ENCODE assay signal across 10 cellular contexts in the genomic region with DNA sequence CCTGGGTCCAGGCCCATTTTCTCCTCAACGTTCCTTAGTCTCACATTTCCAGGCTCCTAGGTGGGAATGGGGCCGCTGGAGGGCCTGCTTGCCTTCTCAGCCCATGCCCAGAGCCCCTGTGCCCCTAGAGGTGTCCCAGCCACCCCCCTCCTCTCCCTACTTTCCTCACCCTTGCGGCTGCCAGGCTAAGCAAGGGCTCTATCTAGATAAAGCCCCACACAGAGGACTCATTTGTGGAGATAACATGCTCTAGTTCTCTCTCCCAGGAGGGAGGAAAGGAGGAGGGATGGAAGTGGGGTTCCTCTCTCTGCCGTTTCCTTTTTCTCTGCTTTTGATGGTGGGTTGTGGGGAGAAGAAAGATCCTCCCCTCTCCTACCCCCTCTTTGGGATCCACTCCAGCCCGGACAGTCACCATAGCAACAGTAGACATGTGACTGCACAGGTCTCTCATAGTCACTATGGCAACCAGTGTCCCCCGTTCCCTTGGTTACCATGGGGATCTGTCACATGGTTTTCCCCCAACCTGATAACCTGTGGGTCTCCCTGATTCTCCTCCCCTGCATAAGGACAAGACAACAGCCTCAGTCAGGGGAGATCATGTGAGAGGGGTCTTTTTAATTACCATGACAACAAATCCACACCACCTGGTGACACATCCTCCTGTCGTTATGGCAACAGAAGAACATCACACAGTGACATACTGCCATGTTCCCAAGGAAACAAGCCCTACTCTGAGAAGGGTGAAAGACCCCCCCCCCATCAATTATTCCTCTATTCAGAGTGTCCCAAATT. TPM values are rescaled to one million over a fixed set of nuclear protein-coding genes. Genes with fewer than 3 reads are reported as not detected.
DNase-seq lines count a peak whose midpoint lies in the region; ATAC-seq and TF ChIP-seq lines count a peak whose summit lies in the region.
"Had no signal": no experiment of that assay in that cellular context is flagged by ENCODE, and none has a peak within 500 bp of the region (broad histone marks: within the 10 kb centered on the region; RNA-seq: fewer than 3 reads in every experiment).

No MANE protein-coding gene starts in this region.

- TF ChIP-seq CTCF in CD4-positive, alpha-beta T cell (IDR thresholded peaks at IDR 0.05): no peak

- H3K4me1 Mint-ChIP-seq in CD4-positive, alpha-beta T cell (ENCODE audit: low read depth): peaks cover 19% of the 10 kb centered on the region

- peaks cover 60% of the 10 kb centered on the region for H3K27me3 Mint-ChIP-seq in CD4-positive, alpha-beta T cell

- H3K27ac ChIP-seq in CD4-positive, alpha-beta T cell (ENCODE audit: low read depth, low read length): no peak overlapping the region

- no peak for DNase-seq in CD4-positive, alpha-beta T cell
- peak; percentile 45 for DNase-seq in NCI-H1092 (lab: John Stamatoyannopoulos, UW)
- peak; percentile 5 for DNase-seq in amniotic epithelial cell (ENCODE audit: low read depth)
- peak; percentile 80 for DNase-seq in left kidney (ENCODE audit: low read depth, low spot score)
- DNase-seq in stimulated activated CD8-positive, alpha-beta memory T cell treated with anti-CD3 and anti-CD28 coated beads, Interleukin-4, amount 100 ng/mL, for 48 hours: no peak
- DNase-seq in stimulated activated naive CD4-positive, alpha-beta T cell (lab: John Stamatoyannopoulos, UW): no peak
- no peak for DNase-seq in GM19240 (ENCODE audit: insufficient read length, low spot score)
- DNase-seq in left lobe of liver (ENCODE audit: low spot score): no peak
- DNase-seq: activated CD4-positive, alpha-beta T cell treated with anti-CD3 and anti-CD28 coated beads, Interleukin-2, amount 50 U/mL, for 48 hours had no signal

- H3K27ac Mint-ChIP-seq in CD4-positive, alpha-beta T cell: peak overlapping the region; percentile 45
- H3K27ac Mint-ChIP-seq: stimulated activated naive CD8-positive, alpha-beta T cell treated with anti-CD3 and anti-CD28 coated beads, Interleukin-15, Interleukin-2, amounts not matched to agents 100 ng/mL and 50 ng/mL, for 24 hours had no signal

- peak; percentile 11 for ATAC-seq in CD4-positive, alpha-beta T cell (ENCODE audit: poor library complexity)
- ATAC-seq in left lobe of liver: no peak

- POLR2A ChIA-PET in CD4-positive, alpha-beta T cell (lab: Charles Lee): no interaction called here

- CTCF ChIA-PET in CD4-positive, alpha-beta T cell (lab: Charles Lee): no interaction called here

- no peaks in the 10 kb centered on the region for H3K9me3 ChIP-seq in CD4-positive, alpha-beta T cell (ENCODE audit: control insufficient read depth, low read length)

- H3K27me3 ChIP-seq in CD4-positive, alpha-beta T cell (ENCODE audit: control insufficient read depth, insufficient read depth, low read length): peaks cover 58% of the 10 kb centered on the region

- intact Hi-C loops in CD4-positive, alpha-beta T cell (cut with DNase I, micrococcal nuclease): loop anchor here in 1 of 2 experiments (5.0 kb wide), 1 partner anchor 62 kb away; no protein-coding TSS in a partner anchor

- no peaks in the 10 kb centered on the region for H3K36me3 Mint-ChIP-seq in CD4-positive, alpha-beta T cell (ENCODE audit: low read depth)

- peak overlapping the region; percentile 27 for H3K4me3 Mint-ChIP-seq in CD4-positive, alpha-beta T cell
- H3K4me3 Mint-ChIP-seq: stimulated activated naive CD8-positive, alpha-beta T cell treated with anti-CD3 and anti-CD28 coated beads, Interleukin-15, Interleukin-2, amounts not matched to agents 100 ng/mL and 50 ng/mL, for 24 hours had no signal

- no peaks in the 10 kb centered on the region for H3K9me3 Mint-ChIP-seq in CD4-positive, alpha-beta T cell
- H3K9me3 Mint-ChIP-seq: stimulated activated naive CD8-positive, alpha-beta T cell treated with anti-CD3 and anti-CD28 coated beads, Interleukin-15, Interleukin-2, amounts not matched to agents 100 ng/mL and 50 ng/mL, for 24 hours had no signal

RNA-seq across cellular contexts. Expression of gene CACNA1G, which starts 5.2 kb away (rescaled TPM):
- total RNA-seq in CD4-positive, alpha-beta T cell: not detected
- total RNA-seq in left lobe of liver: 0.10 TPM

RNA-seq across cellular contexts. Expression of gene SPATA20, which starts 18.8 kb away (rescaled TPM):
- total RNA-seq in CD4-positive, alpha-beta T cell: 10 to 100 TPM; 10.2 to 10.3 TPM
- total RNA-seq in left lobe of liver: 40.6 TPM

RNA-seq across cellular contexts. Expression of gene EPN3, which starts 33.2 kb away (rescaled TPM):
- total RNA-seq in CD4-positive, alpha-beta T cell: not detected
- total RNA-seq in left lobe of liver: 0.35 TPM

RNA-seq across cellular contexts. Expression of gene MYCBPAP, which starts 57.5 kb away (rescaled TPM):
- total RNA-seq in CD4-positive, alpha-beta T cell: 1 to 10 TPM in 1 of 2 experiments, under 1 TPM in 1; 0.78 to 1.5 TPM
- not detected for total RNA-seq in left lobe of liver

Comparison
In these comparisons a context has a peak if more than half of its experiments do, and no peak if none do; other contexts are left out.
1. DNase-seq: peak in NCI-H1092 (single experiment), amniotic epithelial cell (single experiment) and left kidney (single experiment); none in CD4-positive, alpha-beta T cell (0 of 10), stimulated activated CD8-positive, alpha-beta memory T cell treated with anti-CD3 and anti-CD28 coated beads, Interleukin-4, amount 100 ng/mL, for 48 hours (single experiment), stimulated activated naive CD4-positive, alpha-beta T cell (0 of 6), GM19240 (single experiment) and left lobe of liver (single experiment).